In the genomic region with DNA sequence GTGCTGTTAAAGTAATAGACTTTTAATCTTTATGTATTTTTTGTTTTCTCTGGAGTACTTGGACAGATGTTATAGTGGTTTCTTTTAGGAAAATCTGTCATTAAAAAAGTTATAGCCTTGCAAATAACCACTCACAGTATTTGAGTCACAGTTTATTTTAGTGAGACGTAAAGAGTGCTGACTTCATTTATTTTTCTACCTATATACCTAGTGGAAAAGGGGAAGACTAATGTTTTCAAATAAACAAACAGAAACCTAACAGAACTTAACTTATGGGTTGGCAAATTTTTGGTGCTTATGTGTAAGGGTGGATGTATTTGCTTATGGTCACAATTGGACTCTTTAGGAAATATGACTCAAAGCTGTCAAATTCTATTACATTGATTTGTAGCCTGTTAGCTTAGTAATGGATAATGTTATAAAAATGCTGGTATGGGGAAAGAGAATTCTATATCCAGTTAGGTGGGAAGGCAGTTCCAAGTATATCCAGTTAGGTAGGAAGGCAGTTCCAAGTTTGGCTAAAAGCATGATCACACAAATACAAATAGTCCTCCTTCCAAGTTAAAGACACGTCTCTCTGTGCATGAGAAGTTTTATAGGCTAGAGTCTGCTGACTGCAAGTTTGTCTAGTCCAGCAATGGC, we compare ENCODE assay signal across 1 cellular context.
TF ChIP-seq lines count a peak whose summit lies in the region.

No MANE protein-coding gene starts in this region.

TF ChIP-seq in WTC11, 78 proteins besides CTCF, POLR2A, EP300 and RAD21 (continued from another document):
- TF ChIP-seq, protein P1, sequence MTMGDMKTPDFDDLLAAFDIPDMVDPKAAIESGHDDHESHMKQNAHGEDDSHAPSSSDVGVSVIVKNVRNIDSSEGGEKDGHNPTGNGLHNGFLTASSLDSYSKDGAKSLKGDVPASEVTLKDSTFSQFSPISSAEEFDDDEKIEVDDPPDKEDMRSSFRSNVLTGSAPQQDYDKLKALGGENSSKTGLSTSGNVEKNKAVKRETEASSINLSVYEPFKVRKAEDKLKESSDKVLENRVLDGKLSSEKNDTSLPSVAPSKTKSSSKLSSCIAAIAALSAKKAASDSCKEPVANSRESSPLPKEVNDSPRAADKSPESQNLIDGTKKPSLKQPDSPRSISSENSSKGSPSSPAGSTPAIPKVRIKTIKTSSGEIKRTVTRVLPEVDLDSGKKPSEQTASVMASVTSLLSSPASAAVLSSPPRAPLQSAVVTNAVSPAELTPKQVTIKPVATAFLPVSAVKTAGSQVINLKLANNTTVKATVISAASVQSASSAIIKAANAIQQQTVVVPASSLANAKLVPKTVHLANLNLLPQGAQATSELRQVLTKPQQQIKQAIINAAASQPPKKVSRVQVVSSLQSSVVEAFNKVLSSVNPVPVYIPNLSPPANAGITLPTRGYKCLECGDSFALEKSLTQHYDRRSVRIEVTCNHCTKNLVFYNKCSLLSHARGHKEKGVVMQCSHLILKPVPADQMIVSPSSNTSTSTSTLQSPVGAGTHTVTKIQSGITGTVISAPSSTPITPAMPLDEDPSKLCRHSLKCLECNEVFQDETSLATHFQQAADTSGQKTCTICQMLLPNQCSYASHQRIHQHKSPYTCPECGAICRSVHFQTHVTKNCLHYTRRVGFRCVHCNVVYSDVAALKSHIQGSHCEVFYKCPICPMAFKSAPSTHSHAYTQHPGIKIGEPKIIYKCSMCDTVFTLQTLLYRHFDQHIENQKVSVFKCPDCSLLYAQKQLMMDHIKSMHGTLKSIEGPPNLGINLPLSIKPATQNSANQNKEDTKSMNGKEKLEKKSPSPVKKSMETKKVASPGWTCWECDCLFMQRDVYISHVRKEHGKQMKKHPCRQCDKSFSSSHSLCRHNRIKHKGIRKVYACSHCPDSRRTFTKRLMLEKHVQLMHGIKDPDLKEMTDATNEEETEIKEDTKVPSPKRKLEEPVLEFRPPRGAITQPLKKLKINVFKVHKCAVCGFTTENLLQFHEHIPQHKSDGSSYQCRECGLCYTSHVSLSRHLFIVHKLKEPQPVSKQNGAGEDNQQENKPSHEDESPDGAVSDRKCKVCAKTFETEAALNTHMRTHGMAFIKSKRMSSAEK (CRISPR knock-in tag; IDR thresholded peaks at IDR 0.05; ENCODE audit: borderline replicate concordance), result no peak
- TF ChIP-seq, protein P2, sequence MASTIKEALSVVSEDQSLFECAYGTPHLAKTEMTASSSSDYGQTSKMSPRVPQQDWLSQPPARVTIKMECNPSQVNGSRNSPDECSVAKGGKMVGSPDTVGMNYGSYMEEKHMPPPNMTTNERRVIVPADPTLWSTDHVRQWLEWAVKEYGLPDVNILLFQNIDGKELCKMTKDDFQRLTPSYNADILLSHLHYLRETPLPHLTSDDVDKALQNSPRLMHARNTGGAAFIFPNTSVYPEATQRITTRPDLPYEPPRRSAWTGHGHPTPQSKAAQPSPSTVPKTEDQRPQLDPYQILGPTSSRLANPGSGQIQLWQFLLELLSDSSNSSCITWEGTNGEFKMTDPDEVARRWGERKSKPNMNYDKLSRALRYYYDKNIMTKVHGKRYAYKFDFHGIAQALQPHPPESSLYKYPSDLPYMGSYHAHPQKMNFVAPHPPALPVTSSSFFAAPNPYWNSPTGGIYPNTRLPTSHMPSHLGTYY (CRISPR knock-in tag; IDR thresholded peaks at IDR 0.05), result no peak
- TF ChIP-seq MXD4 (CRISPR knock-in tag; IDR thresholded peaks at IDR 0.05; ENCODE audit: borderline replicate concordance), result no peak
- no peak for TF ChIP-seq IRF2 (CRISPR knock-in tag; IDR thresholded peaks at IDR 0.05; ENCODE audit: borderline replicate concordance, low read depth)
